ENCODE assay signal across 1 cellular context in genomic region chr2:66532972-66533868, GRCh38.
TF ChIP-seq lines count a peak whose summit lies in the region.

No MANE protein-coding gene starts in this region.

TF ChIP-seq in K562, 482 proteins besides CTCF, POLR2A, EP300 and RAD21 (continued from another document):
- TF ChIP-seq ZNF511 (CRISPR knock-in tag; IDR thresholded peaks at IDR 0.05) = no peak
- peak; percentile 47 for TF ChIP-seq CEBPB (tag; IDR thresholded peaks at IDR 0.05)
- no peak for TF ChIP-seq ETV6 (IDR thresholded peaks at IDR 0.05; ENCODE audit: borderline replicate concordance in 1 of 2, low read depth in 2 of 2, low read length in 1 of 2)
- TF ChIP-seq ETV6 (CRISPR knock-in tag; IDR thresholded peaks at IDR 0.05; ENCODE audit: borderline replicate concordance) = no peak
- TF ChIP-seq HMGXB4 (CRISPR knock-in tag; IDR thresholded peaks at IDR 0.05) = no peak
- TF ChIP-seq TEAD4 (IDR thresholded peaks at IDR 0.05; ENCODE audit: low read length) = no peak
- no peak for TF ChIP-seq TEAD4 (CRISPR knock-in tag; IDR thresholded peaks at IDR 0.05; ENCODE audit: borderline replicate concordance)
- no peak for TF ChIP-seq PATZ1 (CRISPR knock-in tag; IDR thresholded peaks at IDR 0.05; ENCODE audit: borderline replicate concordance)
- TF ChIP-seq THAP12 (CRISPR knock-in tag; IDR thresholded peaks at IDR 0.05) = no peak
- no peak for TF ChIP-seq ZNF436 (CRISPR knock-in tag; IDR thresholded peaks at IDR 0.05)
- no peak for TF ChIP-seq ZBTB5 (IDR thresholded peaks at IDR 0.05)
- no peak for TF ChIP-seq ZZZ3 (IDR thresholded peaks at IDR 0.05)
